In the genomic region with DNA sequence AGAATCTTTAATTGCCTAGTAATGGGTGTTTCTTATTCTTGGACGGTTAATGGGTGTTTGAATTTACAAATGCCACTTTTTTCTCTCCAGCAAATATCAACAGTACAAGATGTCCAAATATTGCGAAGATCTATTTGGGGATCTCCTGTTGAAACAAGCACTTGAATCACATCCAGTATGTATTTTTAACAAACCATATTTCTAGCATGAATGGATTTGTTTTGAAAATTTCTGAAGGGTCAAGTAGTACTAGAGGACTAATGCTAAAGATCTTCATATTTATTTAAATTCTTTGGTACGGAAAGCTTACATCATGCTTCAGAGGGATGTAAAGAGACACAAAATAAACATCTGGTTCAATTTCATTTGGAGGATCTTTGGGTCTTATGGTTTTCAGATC, we compare ENCODE assay signal across 27 cellular contexts.
"Had no signal": no experiment of that assay in that cellular context is flagged by ENCODE, and none has a peak within 500 bp of the region (broad histone marks: within the 10 kb centered on the region; RNA-seq: fewer than 3 reads in every experiment).

No MANE protein-coding gene starts in this region.

- H3K9me3 ChIP-seq: adrenal gland, body of pancreas, esophagus squamous epithelium, gastrocnemius medialis, heart left ventricle had no signal

- H3K27ac ChIP-seq: adrenal gland, body of pancreas, epithelial cell of prostate, gastrocnemius medialis, heart left ventricle, hepatocyte had no signal

- H3K4me1 ChIP-seq: gastrocnemius medialis had no signal

- H3K4me2 ChIP-seq: hepatocyte had no signal

- H3K4me3 ChIP-seq: adrenal gland, body of pancreas, esophagus squamous epithelium, gastrocnemius medialis, heart left ventricle, hepatocyte had no signal

- H3K36me3 ChIP-seq: adrenal gland, esophagus squamous epithelium, gastrocnemius medialis had no signal

- FAIRE-seq: colon, endometrium had no signal

- H2AFZ ChIP-seq: hepatocyte had no signal

- H3K27me3 ChIP-seq: adrenal gland, body of pancreas, esophagus squamous epithelium, gastrocnemius medialis, heart left ventricle, hepatocyte had no signal

- H3K79me2 ChIP-seq: hepatocyte had no signal

- ATAC-seq: activated T-cell treated with anti-CD3 and anti-CD28 coated beads, Interleukin-2, amount 50 U/mL, for 4 hours; activated T-helper 17 cell treated with anti-CD3 and anti-CD28 coated beads, Interleukin-2, amount 50 U/mL, for 72 hours; body of pancreas; gastrocnemius medialis; heart left ventricle; WTC11 had no signal

- DNase-seq: activated CD4-positive, alpha-beta memory T cell treated with anti-CD3 and anti-CD28 coated beads, Interleukin-2, amount 10 ng/mL, durations not matched to agents 7 days and 5 days; activated CD4-positive, alpha-beta T cell treated with anti-CD3 and anti-CD28 coated beads for 1 hour; activated CD4-positive, alpha-beta T cell treated with anti-CD3 and anti-CD28 coated beads for 4 hours; activated CD4-positive, alpha-beta T cell treated with anti-CD3 and anti-CD28 coated beads, Interleukin-2, amount 10 ng/mL, durations not matched to agents 7 days and 5 days; activated CD4-positive, alpha-beta T cell treated with anti-CD3 and anti-CD28 coated beads, Interleukin-2, amount 50 U/mL, for 4 hours; activated effector memory CD4-positive, alpha-beta T cell treated with Interleukin-2 at 50 U/mL for 16 hours; activated gamma-delta T cell treated with Interleukin-2 at 50 U/mL for 16 hours; activated naive CD4-positive, alpha-beta T cell treated with anti-CD3 and anti-CD28 coated beads, Interleukin-2, amount 50 U/mL, for 16 hours; activated naive CD4-positive, alpha-beta T cell treated with Interleukin-2 at 50 U/mL for 16 hours; activated T-cell treated with anti-CD3 and anti-CD28 coated beads, Interleukin-2, amount 50 U/mL, for 4 hours; adrenal gland; amygdala; aorta; body of pancreas; caudate nucleus; effector CD8-positive, alpha-beta T cell; esophagus squamous epithelium; gastrocnemius medialis; glutamatergic neuron; heart left ventricle; T-helper 2 cell had no signal
